ENCODE assay signal across 21 cellular contexts in the genomic region with DNA sequence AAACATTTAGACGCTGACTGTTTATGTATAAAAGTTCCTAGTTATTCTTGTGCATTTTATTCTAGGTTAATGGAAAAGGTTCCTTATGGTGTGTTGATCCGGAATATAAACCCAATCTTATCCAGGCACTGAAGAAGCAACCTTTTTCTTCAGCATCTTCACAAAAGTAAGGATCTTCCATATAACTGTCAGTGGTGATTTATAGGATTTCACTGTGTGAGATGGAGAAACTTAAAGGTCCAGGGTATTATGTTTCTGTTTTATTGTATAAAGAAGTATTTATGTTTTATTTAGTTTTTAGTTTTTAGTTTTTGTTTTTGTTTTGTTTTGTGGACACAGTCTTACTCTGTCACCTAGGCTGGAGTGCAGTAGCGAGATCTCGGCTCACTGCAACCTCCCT. TPM values are rescaled to one million over a fixed set of nuclear protein-coding genes. Genes with fewer than 3 reads are reported as not detected.
DNase-seq lines count a peak whose midpoint lies in the region; ATAC-seq, FAIRE-seq and TF ChIP-seq lines count a peak whose summit lies in the region.
"Had no signal": no experiment of that assay in that cellular context is flagged by ENCODE, and none has a peak within 500 bp of the region (broad histone marks: within the 10 kb centered on the region; RNA-seq: fewer than 3 reads in every experiment).

No MANE protein-coding gene starts in this region.

- H3K9me3 Mint-ChIP-seq in activated CD4-positive, alpha-beta memory T cell treated with anti-CD3 and anti-CD28 coated beads for 36 hours = peaks cover 1% of the 10 kb centered on the region
- H3K9me3 Mint-ChIP-seq in activated CD4-positive, alpha-beta memory T cell treated with anti-CD3 and anti-CD28 coated beads, Interleukin-2, amount 10 ng/mL, durations not matched to agents 7 days and 5 days = peaks cover 1% of the 10 kb centered on the region
- H3K9me3 Mint-ChIP-seq in immature natural killer cell = no peaks in the 10 kb centered on the region
- H3K9me3 Mint-ChIP-seq: CD8-positive, alpha-beta T cell had no signal

- H3K27me3 ChIP-seq in Loucy (ENCODE audit: insufficient read depth, low read length, poor library complexity, severe bottlenecking) = no peaks in the 10 kb centered on the region

- H3K79me2 ChIP-seq in Loucy (ENCODE audit: insufficient read depth, low read length) = peaks cover 81% of the 10 kb centered on the region

- POLR2A ChIA-PET in activated CD4-positive, alpha-beta memory T cell treated with anti-CD3 and anti-CD28 coated beads for 36 hours (lab: Charles Lee) = no interaction called here
- POLR2A ChIA-PET in activated CD4-positive, alpha-beta memory T cell treated with anti-CD3 and anti-CD28 coated beads, Interleukin-2, amount 10 ng/mL, durations not matched to agents 7 days and 5 days (lab: Charles Lee) = no interaction called here
- POLR2A ChIA-PET in A549 (lab: Yijun Ruan, JAX) = no interaction called here

- DNase-seq in activated CD4-positive, alpha-beta memory T cell treated with anti-CD3 and anti-CD28 coated beads for 36 hours = no peak
- DNase-seq in activated CD4-positive, alpha-beta memory T cell treated with anti-CD3 and anti-CD28 coated beads, Interleukin-2, amount 10 ng/mL, durations not matched to agents 7 days and 5 days = no peak
- DNase-seq in A549 (ENCODE audit: low read depth in 1 of 2, low spot score in 1 of 2) (no peak), immature natural killer cell (no peak), NCI-H2196 treated with DMSO at 0.1 percent for 48 hours (lab: John Stamatoyannopoulos, UW; ENCODE audit: unreplicated experiment) (no peak), NCI-H345 treated with DMSO at 0.1 percent for 48 hours (lab: John Stamatoyannopoulos, UW; ENCODE audit: unreplicated experiment) (no peak)
- DNase-seq: Calu3; CD8-positive, alpha-beta T cell; GOT3; KBM-7; NCI-H1105 treated with DMSO at 0.1 percent for 48 hours; NCI-H1694; NCI-H2081 treated with DMSO at 0.1 percent for 48 hours; NCI-H510A; NCI-H748 treated with DMSO at 0.1 percent for 48 hours; OCI-M1; SHP77 had no signal

- H3K27me3 Mint-ChIP-seq in activated CD4-positive, alpha-beta memory T cell treated with anti-CD3 and anti-CD28 coated beads for 36 hours = no peaks in the 10 kb centered on the region
- H3K27me3 Mint-ChIP-seq in activated CD4-positive, alpha-beta memory T cell treated with anti-CD3 and anti-CD28 coated beads, Interleukin-2, amount 10 ng/mL, durations not matched to agents 7 days and 5 days = no peaks in the 10 kb centered on the region
- H3K27me3 Mint-ChIP-seq in immature natural killer cell (ENCODE audit: low read depth in 3 of 3) = peaks cover 0 to under 1% (median 0%) of the 10 kb centered on the region in 3 donors

- H3K36me3 ChIP-seq in Loucy (ENCODE audit: insufficient read depth, low read length) = peaks cover 31% of the 10 kb centered on the region

- ATAC-seq in A549 (no peak), GM19455 (IDR thresholded peaks at IDR 0.05; ENCODE audit: unreplicated experiment) (no peak)
- ATAC-seq: CD8-positive, alpha-beta T cell; GM12878; HCT116 had no signal

- no peak overlapping the region for H3K4me2 ChIP-seq in A549
- peak overlapping the region; percentile 77 for H3K4me2 ChIP-seq in Loucy (ENCODE audit: low read depth, low read length, poor library complexity, severe bottlenecking)

- no peak overlapping the region for H3K4me3 Mint-ChIP-seq in activated CD4-positive, alpha-beta memory T cell treated with anti-CD3 and anti-CD28 coated beads for 36 hours
- H3K4me3 Mint-ChIP-seq in activated CD4-positive, alpha-beta memory T cell treated with anti-CD3 and anti-CD28 coated beads, Interleukin-2, amount 10 ng/mL, durations not matched to agents 7 days and 5 days = no peak overlapping the region
- no peak overlapping the region for H3K4me3 Mint-ChIP-seq in immature natural killer cell
- H3K4me3 Mint-ChIP-seq: CD8-positive, alpha-beta T cell had no signal

- CTCF ChIA-PET in activated CD4-positive, alpha-beta memory T cell treated with anti-CD3 and anti-CD28 coated beads for 36 hours (lab: Charles Lee) = interaction anchor here (1.2 kb wide), 1 partner anchor 252 kb away, joined by 3 read pairs; no protein-coding TSS in a partner anchor
- CTCF ChIA-PET in activated CD4-positive, alpha-beta memory T cell treated with anti-CD3 and anti-CD28 coated beads, Interleukin-2, amount 10 ng/mL, durations not matched to agents 7 days and 5 days (lab: Charles Lee) = no interaction called here
- CTCF ChIA-PET in A549 (lab: Yijun Ruan, JAX) = no interaction called here

- H3K36me3 Mint-ChIP-seq in activated CD4-positive, alpha-beta memory T cell treated with anti-CD3 and anti-CD28 coated beads for 36 hours = peaks cover 18% of the 10 kb centered on the region
- H3K36me3 Mint-ChIP-seq in activated CD4-positive, alpha-beta memory T cell treated with anti-CD3 and anti-CD28 coated beads, Interleukin-2, amount 10 ng/mL, durations not matched to agents 7 days and 5 days (ENCODE audit: low read depth) = peaks cover 46% of the 10 kb centered on the region
- peaks cover 0 to 7% (median 4%) of the 10 kb centered on the region in 3 donors for H3K36me3 Mint-ChIP-seq in immature natural killer cell

- H3K9me3 ChIP-seq in A549 = no peaks in the 10 kb centered on the region
- H3K9me3 ChIP-seq in Loucy (ENCODE audit: insufficient read depth, low read depth, low read length) = no peaks in the 10 kb centered on the region

- 90% methylated on average over 4 of the region's 4 CpGs for WGBS in A549 (ENCODE audit: missing lambda C conversion rate)

- peak overlapping the region; percentile 15 for H3K27ac Mint-ChIP-seq in activated CD4-positive, alpha-beta memory T cell treated with anti-CD3 and anti-CD28 coated beads for 36 hours
- H3K27ac Mint-ChIP-seq in activated CD4-positive, alpha-beta memory T cell treated with anti-CD3 and anti-CD28 coated beads, Interleukin-2, amount 10 ng/mL, durations not matched to agents 7 days and 5 days = no peak overlapping the region
- peak overlapping the region in 4 of 6 donors; percentile 60 to 90 (median 66) for H3K27ac Mint-ChIP-seq in immature natural killer cell

- TF ChIP-seq RAD21 in A549 (conservative IDR thresholded peaks at IDR 0.05 in 1 of 2, IDR thresholded peaks at IDR 0.05 in 1 of 2) = no peak

- no peak overlapping the region for H3K27ac ChIP-seq in A549

- no peak for TF ChIP-seq CTCF in A549 (IDR thresholded peaks at IDR 0.05)
- no peak for TF ChIP-seq CTCF in Loucy (conservative IDR thresholded peaks at IDR 0.05; ENCODE audit: low read length)

- no peak for TF ChIP-seq EP300 in A549 (IDR thresholded peaks at IDR 0.05)

- FAIRE-seq in A549 (lab: Jason Lieb, UNC) = peak; percentile 78
- FAIRE-seq: GM12878 had no signal

- H3K4me1 Mint-ChIP-seq in activated CD4-positive, alpha-beta memory T cell treated with anti-CD3 and anti-CD28 coated beads for 36 hours (ENCODE audit: low read depth) = peaks cover 36% of the 10 kb centered on the region
- peaks cover 41% of the 10 kb centered on the region for H3K4me1 Mint-ChIP-seq in activated CD4-positive, alpha-beta memory T cell treated with anti-CD3 and anti-CD28 coated beads, Interleukin-2, amount 10 ng/mL, durations not matched to agents 7 days and 5 days
- H3K4me1 Mint-ChIP-seq in immature natural killer cell = peaks cover 52 to 87% of the 10 kb centered on the region in 2 donors

- peaks cover 3% of the 10 kb centered on the region for H4K20me1 ChIP-seq in Loucy (ENCODE audit: insufficient read depth, low read length, poor library complexity, severe bottlenecking)

- no peak for TF ChIP-seq POLR2A in A549 (IDR thresholded peaks at IDR 0.05; ENCODE audit: low read length)

- H3K4me1 ChIP-seq in A549 (peaks cover 7% of the 10 kb centered on the region; the same call in 2 of the 3 replicates), Loucy (ENCODE audit: insufficient read depth, low read length, poor library complexity, severe bottlenecking) (peaks cover 44% of the 10 kb centered on the region)

- H3K9ac ChIP-seq in Loucy (ENCODE audit: low read depth, low read length, poor library complexity, severe bottlenecking) = peak overlapping the region; percentile 66

- H3K4me3 ChIP-seq in A549 (no peak overlapping the region), Loucy (ENCODE audit: low read length, poor library complexity, severe bottlenecking) (no peak overlapping the region)
- H3K4me3 ChIP-seq: GM12878 had no signal

- H2AFZ ChIP-seq in Loucy (ENCODE audit: low read length) = no peak overlapping the region

- H3K9me2 ChIP-seq in Loucy (replicated peaks; ENCODE audit: low read depth, low read length) = no peaks in the 10 kb centered on the region

- intact Hi-C loops in activated CD4-positive, alpha-beta memory T cell treated with anti-CD3 and anti-CD28 coated beads for 36 hours (cut with micrococcal nuclease) = loop anchor here (5.0 kb wide), 1 partner anchor 63 kb away; no protein-coding TSS in a partner anchor

- peaks cover 12% of the 10 kb centered on the region for H3F3A ChIP-seq in Loucy (ENCODE audit: low read depth)

TF ChIP-seq in A549, 52 proteins besides CTCF, POLR2A, EP300 and RAD21:
- TF ChIP-seq ZC3H11A (IDR thresholded peaks at IDR 0.05) = no peak
- no peak for TF ChIP-seq PHF8 (IDR thresholded peaks at IDR 0.05; ENCODE audit: borderline replicate concordance, low read depth)

RNA-seq across cellular contexts. Expression of gene FOXN2, which starts 44.5 kb away (rescaled TPM):
- 10 to 100 TPM; 45.7 to 47.0 TPM for total RNA-seq in activated CD4-positive, alpha-beta memory T cell treated with anti-CD3 and anti-CD28 coated beads for 36 hours
- total RNA-seq in activated CD4-positive, alpha-beta memory T cell treated with anti-CD3 and anti-CD28 coated beads, Interleukin-2, amount 10 ng/mL, durations not matched to agents 7 days and 5 days = 10 to 100 TPM; 60.8 to 62.0 TPM
- 31.4 and 33.1 TPM in 2 replicates for polyA plus RNA-seq in A549 (2011; rRNA removed)
- polyA plus RNA-seq in A549 (2012; cell fraction: cytosol; rRNA removed) = 5.7 and 6.4 TPM in 2 replicates
- polyA plus RNA-seq in A549 (2012; cell fraction: nucleus; rRNA removed) = 3.3 and 5.0 TPM in 2 replicates
- polyA plus RNA-seq in A549 (2017; fragmentation: RNase III; extraction: RNeasy Plus Mini Kit Qiagen cat#74134 plus additional on column Dnase treatment) = 10.9 to 12.2 TPM (median 12.2 TPM) in 3 replicates
- polyA minus RNA-seq in A549 (2011; rRNA and poly(A)+ RNA removed) = 26.6 and 30.8 TPM in 2 replicates
- 10 to 100 TPM; 20.6 to 50.8 (median 42.2) TPM for polyA plus RNA-seq in immature natural killer cell
